ENCODE assay signal across 11 cellular contexts in the genomic region with DNA sequence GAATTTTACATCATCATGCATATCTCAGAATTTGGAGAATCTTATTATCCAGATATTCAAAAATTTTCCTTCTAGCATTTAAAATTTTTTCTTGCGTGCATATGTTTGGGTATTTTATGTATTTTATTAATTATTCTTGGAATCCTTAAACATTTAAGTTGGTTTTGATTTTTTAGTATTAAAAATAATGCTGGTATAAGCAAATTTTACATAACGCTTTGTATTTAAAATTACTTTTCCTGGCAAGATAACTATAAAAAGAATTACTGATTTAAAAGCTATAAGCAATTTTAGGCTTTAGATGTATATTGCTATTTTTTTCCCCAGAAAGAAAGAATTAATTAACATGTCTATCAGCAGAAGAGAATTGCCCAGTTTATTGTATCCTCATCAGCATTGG.
"Had no signal": no experiment of that assay in that cellular context is flagged by ENCODE, and none has a peak within 500 bp of the region (broad histone marks: within the 10 kb centered on the region; RNA-seq: fewer than 3 reads in every experiment).

No MANE protein-coding gene starts in this region.

- H3K4me2 ChIP-seq: GM23338 had no signal

- ATAC-seq: GM23338, HCT116 had no signal

- H3K9ac ChIP-seq: GM23248 had no signal

- H3K4me3 ChIP-seq: GM23248, GM23338, HAP-1 had no signal

- H3K27ac ChIP-seq: GM23248 had no signal

- H3K4me1 ChIP-seq: HAP-1 had no signal

- H2AFZ ChIP-seq: GM23248, GM23338 had no signal

- H3K36me3 ChIP-seq: HAP-1 had no signal

- FAIRE-seq: H1, H54 had no signal

- DNase-seq: GM23248, GOT3, H7, H9, HCEC 1CT, HFFc6 had no signal
